12 cellular contexts compared by ENCODE assay signal in genomic region chr6:134373966-134374365, GRCh38. TPM values are rescaled to one million over a fixed set of nuclear protein-coding genes. Genes with fewer than 3 reads are reported as not detected.
DNase-seq lines count a peak whose midpoint lies in the region; ATAC-seq and TF ChIP-seq lines count a peak whose summit lies in the region.
"Had no signal": no experiment of that assay in that cellular context is flagged by ENCODE, and none has a peak within 500 bp of the region (broad histone marks: within the 10 kb centered on the region; RNA-seq: fewer than 3 reads in every experiment).

No MANE protein-coding gene starts in this region.

- H3K27me3 ChIP-seq in CD4-positive, CD25-positive, alpha-beta regulatory T cell (ENCODE audit: control insufficient read depth, insufficient read depth, low read length): no peaks in the 10 kb centered on the region
- no peaks in the 10 kb centered on the region for H3K27me3 ChIP-seq in OCI-LY3 (ENCODE audit: low read depth, low read length)
- no peaks in the 10 kb centered on the region for H3K27me3 ChIP-seq in fibroblast of lung (ENCODE audit: control insufficient read depth, insufficient read depth, low read length)

- no peak overlapping the region for H3K27ac ChIP-seq in CD4-positive, CD25-positive, alpha-beta regulatory T cell (ENCODE audit: insufficient read depth, low read length, poor library complexity, severe bottlenecking)
- peak overlapping the region; percentile 94 for H3K27ac ChIP-seq in OCI-LY3 (ENCODE audit: low read length)
- peak overlapping the region; percentile 34 for H3K27ac ChIP-seq in fibroblast of lung (ENCODE audit: insufficient read depth, low read length)

- H3K27me3 Mint-ChIP-seq in CD4-positive, CD25-positive, alpha-beta regulatory T cell: no peaks in the 10 kb centered on the region
- H3K27me3 Mint-ChIP-seq: CD4-positive, alpha-beta T cell had no signal

- H3K27ac Mint-ChIP-seq in CD4-positive, CD25-positive, alpha-beta regulatory T cell: peak overlapping the region in 2 of 3 donors; percentile 17 to 20
- peak overlapping the region; percentile 0 for H3K27ac Mint-ChIP-seq in stimulated activated effector memory CD8-positive, alpha-beta T cell treated with anti-CD3 and anti-CD28 coated beads, Interleukin-12 subunit alpha, Interleukin-12 subunit beta, amount 100 ng/mL, for 72 hours
- H3K27ac Mint-ChIP-seq: activated CD8-positive, alpha-beta T cell treated with anti-CD3 and anti-CD28 coated beads, Interleukin-2, amount 10 ng/mL, durations not matched to agents 7 days and 5 days; CD4-positive, alpha-beta T cell had no signal

- H3K79me2 ChIP-seq in OCI-LY3 (ENCODE audit: low read length) (no peaks in the 10 kb centered on the region), fibroblast of lung (ENCODE audit: control insufficient read depth, insufficient read depth, low read length) (no peaks in the 10 kb centered on the region)

- no peaks in the 10 kb centered on the region for H4K20me1 ChIP-seq in OCI-LY3 (ENCODE audit: insufficient read depth, low read length)
- H4K20me1 ChIP-seq in fibroblast of lung (ENCODE audit: control insufficient read depth, extremely low read depth, insufficient read depth, low read length): no peaks in the 10 kb centered on the region

- H3K4me2 ChIP-seq in OCI-LY3 (ENCODE audit: low read length): peak overlapping the region; percentile 33
- no peak overlapping the region for H3K4me2 ChIP-seq in fibroblast of lung (ENCODE audit: extremely low read depth, insufficient read depth, low read length)

- ATAC-seq in CD4-positive, CD25-positive, alpha-beta regulatory T cell (ENCODE audit: low read depth in 2 of 2): no peak
- no peak for ATAC-seq in stimulated activated effector memory CD8-positive, alpha-beta T cell treated with anti-CD3 and anti-CD28 coated beads, Interleukin-12 subunit alpha, Interleukin-12 subunit beta, amount 100 ng/mL, for 72 hours
- ATAC-seq in GM21381 (IDR thresholded peaks at IDR 0.05; ENCODE audit: unreplicated experiment) (no peak), GM18909 (IDR thresholded peaks at IDR 0.05; ENCODE audit: poor library complexity, unreplicated experiment) (no peak)
- ATAC-seq: activated CD8-positive, alpha-beta T cell treated with anti-CD3 and anti-CD28 coated beads, Interleukin-2, amount 10 ng/mL, durations not matched to agents 7 days and 5 days had no signal

- H3K4me3 ChIP-seq in CD4-positive, CD25-positive, alpha-beta regulatory T cell (ENCODE audit: low read depth, low read length): no peak overlapping the region
- peak overlapping the region; percentile 0; the same call in 1 of the 2 replicates for H3K4me3 ChIP-seq in OCI-LY3 (ENCODE audit: low read length)
- H3K4me3 ChIP-seq in fibroblast of lung (replicated peaks in 1 of 4; ENCODE audit: control extremely low read depth in 1 of 4, insufficient read depth in 1 of 4, low read depth in 3 of 4, low read length in 4 of 4): no peak overlapping the region

- peaks cover 9 to 29% (median 19%) of the 10 kb centered on the region in 4 donors for H3K4me1 Mint-ChIP-seq in CD4-positive, CD25-positive, alpha-beta regulatory T cell
- H3K4me1 Mint-ChIP-seq in stimulated activated effector memory CD8-positive, alpha-beta T cell treated with anti-CD3 and anti-CD28 coated beads, Interleukin-12 subunit alpha, Interleukin-12 subunit beta, amount 100 ng/mL, for 72 hours: peaks cover 34% of the 10 kb centered on the region

- H3K9me3 Mint-ChIP-seq in CD4-positive, CD25-positive, alpha-beta regulatory T cell: peaks cover 0 to 2% (median 0%) of the 10 kb centered on the region in 7 donors
- H3K9me3 Mint-ChIP-seq in stimulated activated effector memory CD8-positive, alpha-beta T cell treated with anti-CD3 and anti-CD28 coated beads, Interleukin-12 subunit alpha, Interleukin-12 subunit beta, amount 100 ng/mL, for 72 hours: no peaks in the 10 kb centered on the region
- H3K9me3 Mint-ChIP-seq: CD4-positive, alpha-beta T cell had no signal

- H3K36me3 ChIP-seq in CD4-positive, CD25-positive, alpha-beta regulatory T cell (ENCODE audit: control insufficient read depth, insufficient read depth, low read length): no peaks in the 10 kb centered on the region
- H3K36me3 ChIP-seq in OCI-LY3 (replicated peaks; ENCODE audit: low read depth, low read length): no peaks in the 10 kb centered on the region
- H3K36me3 ChIP-seq in fibroblast of lung (ENCODE audit: control insufficient read depth, insufficient read depth, low read length): no peaks in the 10 kb centered on the region

- H3K9ac ChIP-seq in OCI-LY3 (ENCODE audit: low read length) (peak overlapping the region; percentile 42), fibroblast of lung (ENCODE audit: insufficient read depth, low read length) (no peak overlapping the region)

- peaks cover 4% of the 10 kb centered on the region for H3K4me1 ChIP-seq in CD4-positive, CD25-positive, alpha-beta regulatory T cell (ENCODE audit: control insufficient read depth, insufficient read depth, low read length, poor library complexity, severe bottlenecking)
- H3K4me1 ChIP-seq in OCI-LY3 (ENCODE audit: low read length) (peaks cover 76% of the 10 kb centered on the region), fibroblast of lung (ENCODE audit: control insufficient read depth, extremely low read depth, insufficient read depth, low read length) (peaks cover 3% of the 10 kb centered on the region)

- no peak overlapping the region for H3K4me3 Mint-ChIP-seq in CD4-positive, CD25-positive, alpha-beta regulatory T cell
- H3K4me3 Mint-ChIP-seq in stimulated activated effector memory CD8-positive, alpha-beta T cell treated with anti-CD3 and anti-CD28 coated beads, Interleukin-12 subunit alpha, Interleukin-12 subunit beta, amount 100 ng/mL, for 72 hours: no peak overlapping the region
- H3K4me3 Mint-ChIP-seq: activated CD8-positive, alpha-beta T cell treated with anti-CD3 and anti-CD28 coated beads, Interleukin-2, amount 10 ng/mL, durations not matched to agents 7 days and 5 days; CD4-positive, alpha-beta T cell had no signal

- no peaks in the 10 kb centered on the region for H3K36me3 Mint-ChIP-seq in CD4-positive, CD25-positive, alpha-beta regulatory T cell
- no peaks in the 10 kb centered on the region for H3K36me3 Mint-ChIP-seq in stimulated activated effector memory CD8-positive, alpha-beta T cell treated with anti-CD3 and anti-CD28 coated beads, Interleukin-12 subunit alpha, Interleukin-12 subunit beta, amount 100 ng/mL, for 72 hours

- H2AFZ ChIP-seq in OCI-LY3 (ENCODE audit: low read depth, low read length) (no peak overlapping the region), fibroblast of lung (ENCODE audit: low read length) (no peak overlapping the region)

- DNase-seq in CD4-positive, CD25-positive, alpha-beta regulatory T cell: no peak
- DNase-seq in fibroblast of lung (ENCODE audit: low read depth in 2 of 2) (no peak), NCI-H226 (no peak), retina (no peak)
- DNase-seq in stimulated activated effector memory CD8-positive, alpha-beta T cell treated with anti-CD3 and anti-CD28 coated beads, Interleukin-12 subunit alpha, Interleukin-12 subunit beta, amount 100 ng/mL, for 72 hours (ENCODE audit: low spot score in 2 of 2): no peak
- DNase-seq: activated CD8-positive, alpha-beta T cell treated with anti-CD3 and anti-CD28 coated beads, Interleukin-2, amount 10 ng/mL, durations not matched to agents 7 days and 5 days; activated effector memory CD4-positive, alpha-beta T cell treated with Interleukin-2 at 50 U/mL for 16 hours; CD4-positive, alpha-beta T cell; NCI-H1092 treated with DMSO at 0.1 percent for 48 hours had no signal

- H3K9me3 ChIP-seq in CD4-positive, CD25-positive, alpha-beta regulatory T cell (ENCODE audit: control insufficient read depth in 2 of 2, low read length in 2 of 2): no peaks in the 10 kb centered on the region
- H3K9me3 ChIP-seq in OCI-LY3 (ENCODE audit: insufficient read depth, low read length) (no peaks in the 10 kb centered on the region), fibroblast of lung (ENCODE audit: control insufficient read depth, insufficient read depth, low read depth, low read length) (no peaks in the 10 kb centered on the region)

- TF ChIP-seq CTCF in OCI-LY3 (IDR thresholded peaks at IDR 0.05; ENCODE audit: low read depth, low read length) (no peak), fibroblast of lung (conservative IDR thresholded peaks at IDR 0.05 in 1 of 2, IDR thresholded peaks at IDR 0.05 in 1 of 2; ENCODE audit: low read depth in 1 of 2, low read length in 2 of 2) (no peak)

RNA-seq across cellular contexts. Expression of gene SGK1, which starts 56.1 kb away (rescaled TPM):
- total RNA-seq in CD4-positive, CD25-positive, alpha-beta regulatory T cell: 193 TPM
- 1 to 10 TPM; 3.6 to 8.6 (median 4.0) TPM for polyA plus RNA-seq in CD4-positive, CD25-positive, alpha-beta regulatory T cell
- total RNA-seq in fibroblast of lung: 60.4 and 132 TPM in 2 replicates
- 137 and 154 TPM in 2 replicates for polyA plus RNA-seq in fibroblast of lung
- 81.3 and 102 TPM in 2 replicates for polyA plus RNA-seq in fibroblast of lung (2012)
- 213 and 223 TPM in 2 replicates for polyA minus RNA-seq in fibroblast of lung (ENCODE audit: low replicate concordance)
